ENCODE assay signal across 10 cellular contexts in the genomic region with DNA sequence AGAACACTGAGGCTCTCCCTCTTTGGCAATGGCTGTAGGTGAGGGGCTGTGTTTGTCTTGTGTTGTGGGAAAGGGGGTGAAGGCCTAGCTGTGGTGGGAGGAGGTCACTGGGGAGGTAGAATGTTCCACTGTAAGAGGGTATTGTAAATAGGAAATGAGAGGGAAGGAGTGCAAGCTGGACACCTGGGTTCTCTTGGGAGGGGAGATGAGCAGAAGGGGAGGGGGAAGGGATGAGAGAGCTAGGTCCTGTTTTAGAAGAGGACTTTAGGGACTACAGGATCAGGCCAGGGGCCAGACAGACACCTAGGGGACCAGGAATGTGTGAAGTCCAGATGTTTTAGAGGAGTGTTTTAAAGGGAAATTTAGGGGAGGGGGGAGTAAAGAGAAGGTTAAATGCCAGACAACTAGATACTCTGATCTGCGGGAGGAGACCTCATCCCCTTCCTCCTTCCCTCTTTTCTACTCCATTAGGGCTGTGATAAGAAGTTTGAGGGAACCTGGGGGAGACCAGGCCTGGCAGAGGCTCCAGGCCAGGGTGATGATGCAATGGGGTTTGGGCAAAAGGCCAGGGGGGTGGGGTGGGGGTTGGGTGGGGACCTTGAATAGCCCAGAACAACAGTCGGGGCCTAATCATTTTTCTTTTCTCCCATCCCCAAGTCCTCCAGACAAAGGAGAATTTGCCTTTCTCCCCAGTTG. TPM values are rescaled to one million over a fixed set of nuclear protein-coding genes. Genes with fewer than 3 reads are reported as not detected.
DNase-seq lines count a peak whose midpoint lies in the region; ATAC-seq and TF ChIP-seq lines count a peak whose summit lies in the region.
"Had no signal": no experiment of that assay in that cellular context is flagged by ENCODE, and none has a peak within 500 bp of the region (broad histone marks: within the 10 kb centered on the region; RNA-seq: fewer than 3 reads in every experiment).

No MANE protein-coding gene starts in this region.

- peak overlapping the region; percentile 98 for H3K27ac ChIP-seq in KOPT-K1 (ENCODE audit: low read depth, low read length, poor library complexity, severe bottlenecking)

- ATAC-seq in central memory CD8-positive, alpha-beta T cell (replicated peaks; ENCODE audit: extremely low read depth, poor library complexity, severe bottlenecking), result no peak
- no peak for ATAC-seq in natural killer cell treated with Interleukin-12 subunit alpha and Interleukin-12 subunit beta and Interleukin-15 and Interleukin-18, amount 100 ng/mL, for 72 hours
- ATAC-seq in HG02970 (IDR thresholded peaks at IDR 0.05; ENCODE audit: low FRiP score, unreplicated experiment), result no peak

- peaks cover 32% of the 10 kb centered on the region for H3K36me3 Mint-ChIP-seq in central memory CD8-positive, alpha-beta T cell (ENCODE audit: insufficient read depth)
- no peaks in the 10 kb centered on the region for H3K36me3 Mint-ChIP-seq in natural killer cell treated with Interleukin-12 subunit alpha and Interleukin-12 subunit beta and Interleukin-15 and Interleukin-18, amount 100 ng/mL, for 72 hours

- no peaks in the 10 kb centered on the region for H3K9me3 Mint-ChIP-seq in central memory CD8-positive, alpha-beta T cell
- H3K9me3 Mint-ChIP-seq in natural killer cell treated with Interleukin-12 subunit alpha and Interleukin-12 subunit beta and Interleukin-15 and Interleukin-18, amount 100 ng/mL, for 72 hours, result no peaks in the 10 kb centered on the region

- H3K27ac Mint-ChIP-seq in central memory CD8-positive, alpha-beta T cell (ENCODE audit: low read depth), result peak overlapping the region; percentile 98
- peak overlapping the region; percentile 85 to 98 for H3K27ac Mint-ChIP-seq in natural killer cell treated with Interleukin-12 subunit alpha and Interleukin-12 subunit beta and Interleukin-15 and Interleukin-18, amount 100 ng/mL, for 72 hours

- H3K4me1 Mint-ChIP-seq in central memory CD8-positive, alpha-beta T cell, result peaks cover 71% of the 10 kb centered on the region
- H3K4me1 Mint-ChIP-seq in natural killer cell treated with Interleukin-12 subunit alpha and Interleukin-12 subunit beta and Interleukin-15 and Interleukin-18, amount 100 ng/mL, for 72 hours (ENCODE audit: low read depth in 2 of 2), result peaks cover 58 to 59% of the 10 kb centered on the region in 2 donors

- H3K4me3 ChIP-seq in AG09309 (ENCODE audit: control insufficient read depth, low read depth, low read length), result peak overlapping the region; percentile 97

- no peak for DNase-seq in AG09309 (ENCODE audit: low read depth)
- DNase-seq in central memory CD8-positive, alpha-beta T cell (ENCODE audit: low spot score in 2 of 2), result no peak
- DNase-seq in natural killer cell treated with Interleukin-12 subunit alpha and Interleukin-12 subunit beta and Interleukin-15 and Interleukin-18, amount 100 ng/mL, for 72 hours (ENCODE audit: low spot score), result no peak
- no peak for DNase-seq in NOMO-1 (lab: John Stamatoyannopoulos, UW; ENCODE audit: unreplicated experiment in 2 of 2)
- no peak for DNase-seq in COLO829 (ENCODE audit: low spot score)
- no peak for DNase-seq in NCI-H1092 (lab: John Stamatoyannopoulos, UW)
- DNase-seq: activated CD4-positive, alpha-beta T cell treated with anti-CD3 and anti-CD28 coated beads for 48 hours had no signal

- H3K4me3 Mint-ChIP-seq in central memory CD8-positive, alpha-beta T cell, result peak overlapping the region; percentile 79
- peak overlapping the region; percentile 93 for H3K4me3 Mint-ChIP-seq in natural killer cell treated with Interleukin-12 subunit alpha and Interleukin-12 subunit beta and Interleukin-15 and Interleukin-18, amount 100 ng/mL, for 72 hours

- H3K9me3 ChIP-seq in KOPT-K1 (ENCODE audit: insufficient read depth, low read length, poor library complexity, severe bottlenecking), result no peaks in the 10 kb centered on the region

- H3K36me3 ChIP-seq in KOPT-K1 (ENCODE audit: insufficient read depth, low read length), result no peaks in the 10 kb centered on the region

- TF ChIP-seq CTCF in AG09309 (IDR thresholded peaks at IDR 0.05; ENCODE audit: control insufficient read depth, insufficient read depth, low read depth, low read length, missing control alignments), result no peak

- no peaks in the 10 kb centered on the region for H3K27me3 Mint-ChIP-seq in central memory CD8-positive, alpha-beta T cell
- H3K27me3 Mint-ChIP-seq in natural killer cell treated with Interleukin-12 subunit alpha and Interleukin-12 subunit beta and Interleukin-15 and Interleukin-18, amount 100 ng/mL, for 72 hours, result no peaks in the 10 kb centered on the region

RNA-seq across cellular contexts. Expression of gene ITGA5, which starts 2.0 kb away (rescaled TPM):
- 10 to 100 TPM; 31.8 to 32.1 TPM for total RNA-seq in natural killer cell treated with Interleukin-12 subunit alpha and Interleukin-12 subunit beta and Interleukin-15 and Interleukin-18, amount 100 ng/mL, for 72 hours

RNA-seq across cellular contexts. Expression of gene ZNF385A, which starts 32.5 kb away (rescaled TPM):
- total RNA-seq in natural killer cell treated with Interleukin-12 subunit alpha and Interleukin-12 subunit beta and Interleukin-15 and Interleukin-18, amount 100 ng/mL, for 72 hours, result 1 to 10 TPM; 1.1 to 1.5 TPM

RNA-seq across cellular contexts. Expression of gene GPR84, which starts 52.8 kb away (rescaled TPM):
- total RNA-seq in natural killer cell treated with Interleukin-12 subunit alpha and Interleukin-12 subunit beta and Interleukin-15 and Interleukin-18, amount 100 ng/mL, for 72 hours, result 10 to 100 TPM; 23.5 to 91.5 TPM

RNA-seq across cellular contexts. Expression of gene GTSF1, which starts 56.3 kb away (rescaled TPM):
- total RNA-seq in natural killer cell treated with Interleukin-12 subunit alpha and Interleukin-12 subunit beta and Interleukin-15 and Interleukin-18, amount 100 ng/mL, for 72 hours, result 10 to 100 TPM in 1 of 2 donors, 1 to 10 TPM in 1; 7.2 to 10.5 TPM
- total RNA-seq: lung microvascular endothelial cell had no signal
